8 cellular contexts compared by ENCODE assay signal in the genomic region with DNA sequence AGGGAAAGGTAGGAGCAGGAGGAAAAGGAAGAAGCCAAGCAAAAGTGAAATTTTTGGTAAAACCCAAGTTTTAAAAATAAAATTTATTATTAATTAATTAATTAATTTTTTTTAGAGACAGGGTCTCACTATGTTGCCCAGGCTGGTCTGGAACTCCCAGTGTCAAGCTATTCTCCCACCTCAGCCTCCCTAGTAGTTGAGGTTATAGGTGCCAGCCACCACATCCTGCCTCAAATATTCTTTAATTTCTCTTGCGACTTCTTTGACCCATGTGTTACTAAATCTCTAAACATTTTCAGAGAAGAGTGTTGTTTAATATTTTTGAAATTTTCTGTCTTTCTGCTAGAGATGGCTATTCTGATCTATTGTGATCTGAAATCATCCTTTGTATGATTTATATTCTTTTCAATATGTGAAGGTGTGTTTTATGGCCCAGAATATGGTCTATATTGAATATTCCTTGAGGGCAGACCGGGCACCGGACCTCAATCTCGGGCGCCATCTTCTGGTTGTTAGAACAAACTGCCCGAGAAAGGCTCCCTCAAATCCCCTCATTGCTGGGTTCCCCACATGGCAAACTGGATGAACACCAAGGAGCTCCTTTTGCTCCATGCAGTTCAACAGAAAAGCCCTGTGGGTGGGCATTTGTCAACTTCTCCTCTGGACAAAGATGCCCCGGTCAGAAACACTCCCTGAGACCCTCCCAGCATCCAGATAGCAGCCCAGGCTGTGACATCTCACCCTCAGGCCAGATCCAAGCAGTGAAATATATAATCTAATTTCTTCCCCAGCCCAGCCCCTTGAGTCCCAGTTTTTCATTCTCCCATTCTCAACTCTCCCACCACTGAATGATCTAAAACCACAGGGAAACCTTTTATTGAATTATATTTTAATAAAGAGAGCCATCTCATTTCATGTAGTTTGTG.
DNase-seq lines count a peak whose midpoint lies in the region; ATAC-seq, FAIRE-seq and TF ChIP-seq lines count a peak whose summit lies in the region.

No MANE protein-coding gene starts in this region.

- no TSS peak for BruUV-seq in endothelial cell of umbilical vein (replicated peaks; lab: Mats Ljungman, UMichigan)

- H4K20me1 ChIP-seq in endothelial cell of umbilical vein (replicated peaks; ENCODE audit: control insufficient read depth, extremely low read depth, insufficient read depth, low read length) = no peaks in the 10 kb centered on the region

- no peaks in the 10 kb centered on the region for H3K9me3 Mint-ChIP-seq in CD4-positive, alpha-beta memory T cell
- H3K9me3 Mint-ChIP-seq in activated B cell treated with CpG ODN at 0.5 μM for 24 hours = no peaks in the 10 kb centered on the region
- no peaks in the 10 kb centered on the region for H3K9me3 Mint-ChIP-seq in natural killer cell

- no peaks in the 10 kb centered on the region for H3K9me1 ChIP-seq in endothelial cell of umbilical vein (replicated peaks; ENCODE audit: control insufficient read depth, extremely low read depth, insufficient read depth, low read length)

- H3K27me3 Mint-ChIP-seq in CD4-positive, alpha-beta memory T cell = peaks cover 6 to 21% of the 10 kb centered on the region in 2 donors
- H3K27me3 Mint-ChIP-seq in activated B cell treated with CpG ODN at 0.5 μM for 24 hours (peaks cover 8% of the 10 kb centered on the region), natural killer cell (ENCODE audit: low read depth in 2 of 2) (peaks cover 37 to 42% of the 10 kb centered on the region in 2 donors)

- intact Hi-C loops in CD4-positive, alpha-beta memory T cell (cut with micrococcal nuclease) = loop anchor here (2.0 to 5.0 kb wide), 2 partner anchors 124 to 753 kb away; partner anchors contain the start of gene PRDM4
- intact Hi-C loops in activated B cell treated with CpG ODN at 0.5 μM for 24 hours (cut with micrococcal nuclease) (loop anchor here (1.0 to 10.0 kb wide), 5 partner anchors 124 to 750 kb away; partner anchors contain the start of gene PRDM4), endothelial cell of umbilical vein (cut with micrococcal nuclease) (loop anchor here (1.0 kb wide), 4 partner anchors 124 to 214 kb away; partner anchors contain the start of gene PRDM4), natural killer cell (cut with micrococcal nuclease) (loop anchor here (2.0 kb wide), 2 partner anchors 206 to 214 kb away; no protein-coding TSS in a partner anchor), uterus (cut with DNase I; ENCODE audit: low total_unique reads) (no loop called here), aorta (cut with DNase I) (loop anchor here (2.0 to 10.0 kb wide), 3 partner anchors 123 to 210 kb away; partner anchors contain the start of gene PRDM4 (in 1 of the 2))

- H3K9ac ChIP-seq in endothelial cell of umbilical vein (replicated peaks; ENCODE audit: extremely low read depth, insufficient read depth, low read length) = no peak overlapping the region

- no peak overlapping the region for H3K27ac ChIP-seq in CD4-positive, alpha-beta memory T cell (ENCODE audit: low read depth, low read length)
- H3K27ac ChIP-seq in endothelial cell of umbilical vein (ENCODE audit: insufficient read depth, low read depth, low read length) (no peak overlapping the region), uterus (no peak overlapping the region), aorta (ENCODE audit: low read depth in 1 of 2, low read length in 2 of 2) (no peak overlapping the region)

- no peaks in the 10 kb centered on the region for H3K4me1 ChIP-seq in CD4-positive, alpha-beta memory T cell (ENCODE audit: insufficient read depth, low read length)
- H3K4me1 ChIP-seq in endothelial cell of umbilical vein (ENCODE audit: control insufficient read depth, extremely low read depth, insufficient read depth, low read length) = no peaks in the 10 kb centered on the region
- no peaks in the 10 kb centered on the region for H3K4me1 ChIP-seq in uterus
- no peaks in the 10 kb centered on the region for H3K4me1 ChIP-seq in aorta (ENCODE audit: control insufficient read depth in 1 of 2, insufficient read depth in 2 of 2, low read length in 2 of 2)

- no peaks in the 10 kb centered on the region for H3K36me3 ChIP-seq in CD4-positive, alpha-beta memory T cell (ENCODE audit: insufficient read depth, low read length)
- no peaks in the 10 kb centered on the region for H3K36me3 ChIP-seq in endothelial cell of umbilical vein (ENCODE audit: control insufficient read depth in 2 of 2, extremely low read depth in 1 of 2, insufficient read depth in 2 of 2, low read length in 2 of 2)
- H3K36me3 ChIP-seq in uterus = no peaks in the 10 kb centered on the region
- H3K36me3 ChIP-seq in aorta (ENCODE audit: control insufficient read depth in 1 of 2, insufficient read depth in 2 of 2, low read length in 1 of 2) = no peaks in the 10 kb centered on the region

- H3K27ac Mint-ChIP-seq in CD4-positive, alpha-beta memory T cell = peak overlapping the region in 2 of 7 donors; percentile 15 to 28
- H3K27ac Mint-ChIP-seq in activated B cell treated with CpG ODN at 0.5 μM for 24 hours = no peak overlapping the region
- no peak overlapping the region for H3K27ac Mint-ChIP-seq in natural killer cell

- FAIRE-seq in endothelial cell of umbilical vein (lab: Jason Lieb, UNC) = peak; percentile 66

- 12 to 13% methylated on average over 7 of the region's 7 CpGs for WGBS in aorta, 2 donors

- CTCF ChIA-PET in CD4-positive, alpha-beta memory T cell (lab: Charles Lee; ENCODE audit: partially characterized antibody) = interaction anchor here (0.6 to 1.5 kb wide), 3 partner anchors 207 to 213 kb away, joined by 3 to 8 read pairs (median 4); no protein-coding TSS in a partner anchor
- CTCF ChIA-PET in activated B cell treated with CpG ODN at 0.5 μM for 24 hours (lab: Charles Lee) = interaction anchor here (0.6 to 1.3 kb wide), 7 partner anchors 15 to 211 kb away, joined by 3 to 11 read pairs (median 6); partner anchors contain the start of gene PRDM4
- CTCF ChIA-PET in endothelial cell of umbilical vein (lab: Charles Lee) = interaction anchor here (0.6 to 13.0 kb wide), 26 partner anchors 8 to 475 kb away, joined by 3 to 336 read pairs (median 4); partner anchors contain the start of gene PWP1

- TF ChIP-seq POLR2A in endothelial cell of umbilical vein (IDR thresholded peaks at IDR 0.05; ENCODE audit: low read depth, low read length) (no peak), uterus (IDR thresholded peaks at IDR 0.05) (no peak)

- TF ChIP-seq CTCF in activated B cell treated with CpG ODN at 0.5 μM for 24 hours (IDR thresholded peaks at IDR 0.05) = peak; percentile 32
- TF ChIP-seq CTCF in endothelial cell of umbilical vein (IDR thresholded peaks at IDR 0.05; ENCODE audit: extremely low read depth in 1 of 2, insufficient read depth in 1 of 2, low read depth in 1 of 2, low read length in 2 of 2) = peak; percentile 56 to 74
- TF ChIP-seq CTCF in natural killer cell (IDR thresholded peaks at IDR 0.05) = peak; percentile 62
- TF ChIP-seq CTCF in uterus (IDR thresholded peaks at IDR 0.05) = peak; percentile 20 to 45 (median 28)

- no peaks in the 10 kb centered on the region for H3K36me3 Mint-ChIP-seq in CD4-positive, alpha-beta memory T cell
- no peaks in the 10 kb centered on the region for H3K36me3 Mint-ChIP-seq in activated B cell treated with CpG ODN at 0.5 μM for 24 hours (ENCODE audit: low read depth)
- H3K36me3 Mint-ChIP-seq in natural killer cell = no peaks in the 10 kb centered on the region

- no peak overlapping the region for H3K4me3 Mint-ChIP-seq in CD4-positive, alpha-beta memory T cell
- H3K4me3 Mint-ChIP-seq in activated B cell treated with CpG ODN at 0.5 μM for 24 hours = no peak overlapping the region
- H3K4me3 Mint-ChIP-seq in natural killer cell = peak overlapping the region; percentile 29

- peak in 4 of 5 donors; percentile 6 to 21 (median 18) for DNase-seq in CD4-positive, alpha-beta memory T cell
- peak; percentile 69 for DNase-seq in NCI-H2029 treated with DMSO at 0.1 percent for 48 hours (lab: John Stamatoyannopoulos, UW)
- peak; percentile 21 for DNase-seq in activated B cell treated with CpG ODN at 0.5 μM for 24 hours
- DNase-seq in endothelial cell of umbilical vein (ENCODE audit: low read depth, low spot score) = peak; percentile 54
- peak; percentile 21 for DNase-seq in natural killer cell
- no peak for DNase-seq in uterus
- no peak for DNase-seq in aorta

- no peaks in the 10 kb centered on the region for H3K27me3 ChIP-seq in CD4-positive, alpha-beta memory T cell (ENCODE audit: insufficient read depth, low read length)
- H3K27me3 ChIP-seq in endothelial cell of umbilical vein (ENCODE audit: control insufficient read depth in 2 of 2, insufficient read depth in 2 of 2, low read length in 2 of 2) = no peaks in the 10 kb centered on the region
- no peaks in the 10 kb centered on the region for H3K27me3 ChIP-seq in uterus
- no peaks in the 10 kb centered on the region for H3K27me3 ChIP-seq in aorta (ENCODE audit: control insufficient read depth in 1 of 2, insufficient read depth in 2 of 2, low read length in 1 of 2)

- H3K79me2 ChIP-seq in endothelial cell of umbilical vein (ENCODE audit: control insufficient read depth, insufficient read depth, low read length) = no peaks in the 10 kb centered on the region

- POLR2A ChIA-PET in CD4-positive, alpha-beta memory T cell (lab: Charles Lee; ENCODE audit: partially characterized antibody) = no interaction called here
- POLR2A ChIA-PET in activated B cell treated with CpG ODN at 0.5 μM for 24 hours (lab: Charles Lee) (no interaction called here), endothelial cell of umbilical vein (lab: Charles Lee) (no interaction called here)

- no peaks in the 10 kb centered on the region for H3K9me3 ChIP-seq in CD4-positive, alpha-beta memory T cell (ENCODE audit: control insufficient read depth in 1 of 2, low read length in 2 of 2)
- H3K9me3 ChIP-seq in endothelial cell of umbilical vein (replicated peaks; ENCODE audit: control insufficient read depth, insufficient read depth, low read length) = no peaks in the 10 kb centered on the region
- no peaks in the 10 kb centered on the region for H3K9me3 ChIP-seq in uterus
- H3K9me3 ChIP-seq in aorta (ENCODE audit: control insufficient read depth, low read length) = no peaks in the 10 kb centered on the region

- no peak overlapping the region for H3K4me2 ChIP-seq in endothelial cell of umbilical vein (ENCODE audit: insufficient read depth, low read length)

- no peak overlapping the region for H2AFZ ChIP-seq in endothelial cell of umbilical vein (ENCODE audit: low read depth, low read length)

- dilution Hi-C loops in endothelial cell of umbilical vein (cut with MboI; ENCODE audit: extremely low pct_ligation_motif_present, low sequenced_read_pairs) = no loop called here

- H3K4me1 Mint-ChIP-seq in CD4-positive, alpha-beta memory T cell = peaks cover 0 to 2% (median 0%) of the 10 kb centered on the region in 4 donors
- H3K4me1 Mint-ChIP-seq in activated B cell treated with CpG ODN at 0.5 μM for 24 hours (no peaks in the 10 kb centered on the region), natural killer cell (peaks cover 8 to 12% of the 10 kb centered on the region in 2 donors)

- peak; percentile 38 for ATAC-seq in GM19463 (IDR thresholded peaks at IDR 0.05; ENCODE audit: unreplicated experiment)
- peak; percentile 73 for ATAC-seq in activated B cell treated with CpG ODN at 0.5 μM for 24 hours (ENCODE audit: low read depth)
- peak; percentile 55 to 84 (median 60) for ATAC-seq in natural killer cell
- ATAC-seq in aorta (ENCODE audit: low FRiP score) = no peak

- H3K4me3 ChIP-seq in CD4-positive, alpha-beta memory T cell (ENCODE audit: low read length in 2 of 2) = no peak overlapping the region
- H3K4me3 ChIP-seq in endothelial cell of umbilical vein (replicated peaks in 1 of 3; ENCODE audit: insufficient read depth in 1 of 3, low read depth in 1 of 3, low read length in 3 of 3) (no peak overlapping the region), uterus (no peak overlapping the region), aorta (ENCODE audit: low read length in 2 of 2) (no peak overlapping the region)

Comparison
In these comparisons a context has a peak if more than half of its experiments do, and no peak if none do; other contexts are left out.
1. DNase-seq: peak in CD4-positive, alpha-beta memory T cell (4 of 5), NCI-H2029 treated with DMSO at 0.1 percent for 48 hours (single experiment), activated B cell treated with CpG ODN at 0.5 μM for 24 hours (single experiment), endothelial cell of umbilical vein (single experiment) and natural killer cell (single experiment); none in uterus (0 of 2) and aorta (0 of 2).
2. Peak in every context shown above with its lines, with median percentiles within 50 percentile points of each other: CTCF ChIP-seq.